Comparison of ENCODE assay signal across 19 cellular contexts in the genomic region with DNA sequence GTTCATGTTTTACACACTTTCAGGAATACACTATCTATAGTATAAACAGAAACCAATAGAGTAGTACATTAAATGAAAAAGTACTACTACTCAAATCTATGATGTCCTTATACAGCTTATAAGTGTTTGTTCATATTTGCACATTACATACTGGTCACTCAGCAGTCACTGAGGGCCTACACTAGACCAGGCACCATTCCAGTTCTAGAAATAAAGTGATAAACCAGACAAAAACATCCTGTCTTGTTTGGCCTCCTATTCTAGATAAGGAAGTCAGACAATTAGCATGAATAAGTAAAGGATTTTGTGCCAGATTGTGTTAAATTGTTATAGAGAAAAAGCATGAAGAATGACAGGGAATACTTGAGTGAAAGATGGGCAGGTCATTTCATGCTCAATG.
DNase-seq lines count a peak whose midpoint lies in the region; ATAC-seq and TF ChIP-seq lines count a peak whose summit lies in the region.
"Had no signal": no experiment of that assay in that cellular context is flagged by ENCODE, and none has a peak within 500 bp of the region (broad histone marks: within the 10 kb centered on the region; RNA-seq: fewer than 3 reads in every experiment).

No MANE protein-coding gene starts in this region.

- DNase-seq in DMS53 (lab: John Stamatoyannopoulos, UW) (peak; percentile 19), DMS53 treated with DMSO at 0.1 percent for 48 hours (lab: John Stamatoyannopoulos, UW; ENCODE audit: unreplicated experiment) (no peak), EH (ENCODE audit: low read depth) (peak; percentile 1), choroid plexus epithelial cell (ENCODE audit: low read depth) (peak; percentile 8), left ventricle myocardium superior (no peak)
- no peak for DNase-seq in activated T-helper 1 cell treated with anti-CD3 and anti-CD28 coated beads, Interleukin-12 subunit alpha, Interleukin-12 subunit beta, Interleukin-2, Interleukin-4 antibody, amounts not matched to agents 30 ng/mL and 10 ng/mL and 1 ng/mL, durations not matched to agents 14 hours and 24 hours and 36 hours (ENCODE audit: low spot score)
- DNase-seq: ACHN; Caco-2; CD4-positive, alpha-beta T cell; DMS 273 treated with DMSO at 0.1 percent for 48 hours; GOT3; HCEC 1CT; NCI-H1105; NCI-H2171; NCI-H526; SHP77 treated with DMSO at 0.1 percent for 48 hours had no signal

- H3K4me3 ChIP-seq in choroid plexus epithelial cell (ENCODE audit: low read depth, low read length) = no peak overlapping the region
- H3K4me3 ChIP-seq: BLaER1 had no signal

- ATAC-seq in left ventricle myocardium superior (peak; percentile 51), HG02610 (IDR thresholded peaks at IDR 0.05; ENCODE audit: unreplicated experiment) (no peak), GM21786 (IDR thresholded peaks at IDR 0.05; ENCODE audit: unreplicated experiment) (no peak)

- H3K27me3 Mint-ChIP-seq in activated T-helper 1 cell treated with anti-CD3 and anti-CD28 coated beads, Interleukin-12 subunit alpha, Interleukin-12 subunit beta, Interleukin-2, Interleukin-4 antibody, amounts not matched to agents 30 ng/mL and 10 ng/mL and 1 ng/mL, durations not matched to agents 14 hours and 24 hours and 36 hours (ENCODE audit: insufficient read depth) = peaks cover 2% of the 10 kb centered on the region
- H3K27me3 Mint-ChIP-seq: CD4-positive, alpha-beta T cell had no signal

- H3K4me3 Mint-ChIP-seq in activated T-helper 1 cell treated with anti-CD3 and anti-CD28 coated beads, Interleukin-12 subunit alpha, Interleukin-12 subunit beta, Interleukin-2, Interleukin-4 antibody, amounts not matched to agents 30 ng/mL and 10 ng/mL and 1 ng/mL, durations not matched to agents 14 hours and 24 hours and 36 hours = no peak overlapping the region
- H3K4me3 Mint-ChIP-seq: CD4-positive, alpha-beta T cell had no signal

- H3K36me3 Mint-ChIP-seq in activated T-helper 1 cell treated with anti-CD3 and anti-CD28 coated beads, Interleukin-12 subunit alpha, Interleukin-12 subunit beta, Interleukin-2, Interleukin-4 antibody, amounts not matched to agents 30 ng/mL and 10 ng/mL and 1 ng/mL, durations not matched to agents 14 hours and 24 hours and 36 hours (ENCODE audit: low read depth) = no peaks in the 10 kb centered on the region

- H3K4me1 Mint-ChIP-seq in activated T-helper 1 cell treated with anti-CD3 and anti-CD28 coated beads, Interleukin-12 subunit alpha, Interleukin-12 subunit beta, Interleukin-2, Interleukin-4 antibody, amounts not matched to agents 30 ng/mL and 10 ng/mL and 1 ng/mL, durations not matched to agents 14 hours and 24 hours and 36 hours (ENCODE audit: low read depth) = no peaks in the 10 kb centered on the region

- no peak overlapping the region for H3K27ac Mint-ChIP-seq in activated T-helper 1 cell treated with anti-CD3 and anti-CD28 coated beads, Interleukin-12 subunit alpha, Interleukin-12 subunit beta, Interleukin-2, Interleukin-4 antibody, amounts not matched to agents 30 ng/mL and 10 ng/mL and 1 ng/mL, durations not matched to agents 14 hours and 24 hours and 36 hours
- H3K27ac Mint-ChIP-seq: CD4-positive, alpha-beta T cell had no signal

- no peaks in the 10 kb centered on the region for H3K9me3 Mint-ChIP-seq in activated T-helper 1 cell treated with anti-CD3 and anti-CD28 coated beads, Interleukin-12 subunit alpha, Interleukin-12 subunit beta, Interleukin-2, Interleukin-4 antibody, amounts not matched to agents 30 ng/mL and 10 ng/mL and 1 ng/mL, durations not matched to agents 14 hours and 24 hours and 36 hours
- H3K9me3 Mint-ChIP-seq: CD4-positive, alpha-beta T cell had no signal

- intact Hi-C loops in left ventricle myocardium superior (cut with micrococcal nuclease) = no loop called here
- intact Hi-C loops in activated T-helper 1 cell treated with anti-CD3 and anti-CD28 coated beads, Interleukin-12 subunit alpha, Interleukin-12 subunit beta, Interleukin-2, Interleukin-4 antibody, amounts not matched to agents 30 ng/mL and 10 ng/mL and 1 ng/mL, durations not matched to agents 14 hours and 24 hours and 36 hours (cut with micrococcal nuclease) = no loop called here

- no peak for TF ChIP-seq CTCF in choroid plexus epithelial cell (conservative IDR thresholded peaks at IDR 0.05; ENCODE audit: low read depth, low read length)

Comparison
In these comparisons a context has a peak if more than half of its experiments do, and no peak if none do; other contexts are left out.
1. DNase-seq: peak in DMS53 (single experiment), EH (single experiment) and choroid plexus epithelial cell (single experiment); none in DMS53 treated with DMSO at 0.1 percent for 48 hours (single experiment), left ventricle myocardium superior (single experiment) and activated T-helper 1 cell treated with anti-CD3 and anti-CD28 coated beads, Interleukin-12 subunit alpha, Interleukin-12 subunit beta, Interleukin-2, Interleukin-4 antibody, amounts not matched to agents 30 ng/mL and 10 ng/mL and 1 ng/mL, durations not matched to agents 14 hours and 24 hours and 36 hours (single experiment).